Comparison of ENCODE assay signal across 8 cellular contexts in the genomic region with DNA sequence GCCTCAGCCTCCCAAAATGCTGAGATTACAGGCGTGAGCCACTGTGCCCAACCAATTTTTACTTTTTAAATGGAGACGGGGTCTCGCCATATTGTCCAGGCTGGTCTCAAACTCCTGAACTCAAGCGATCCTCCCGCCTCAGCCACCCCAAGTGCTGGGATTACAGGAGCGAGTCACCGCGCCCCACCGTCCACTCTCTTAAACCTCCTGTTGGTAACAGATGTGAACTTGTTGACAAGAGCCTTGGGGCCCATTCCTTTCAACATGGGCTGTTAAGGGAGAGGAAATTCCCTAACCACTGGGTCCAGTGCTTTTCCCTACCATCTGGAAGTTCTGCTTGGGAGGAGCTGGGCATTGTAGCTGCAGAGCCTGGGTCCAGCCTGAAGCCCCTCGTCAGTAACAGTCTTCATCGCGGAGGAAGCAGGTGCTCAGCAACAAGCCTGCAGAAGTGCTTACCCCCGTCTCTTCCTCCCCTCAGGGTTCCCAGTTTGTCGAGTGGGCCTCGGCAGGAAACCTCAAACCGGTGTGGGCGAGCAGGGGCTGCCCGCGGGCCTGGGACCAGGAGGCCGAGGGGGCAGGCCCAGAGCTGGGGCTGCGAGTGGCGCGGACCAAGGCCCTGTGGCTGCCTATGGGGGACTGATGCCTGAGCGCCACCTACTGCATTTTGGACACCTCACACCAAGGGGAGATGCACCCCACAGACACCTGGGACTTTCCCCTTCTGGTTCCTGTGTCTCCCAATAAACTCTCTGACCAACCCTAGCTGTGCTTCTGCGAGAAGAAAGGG. TPM values are rescaled to one million over a fixed set of nuclear protein-coding genes. Genes with fewer than 3 reads are reported as not detected.
A peak's percentile ranks its signal among the peaks of the same experiment; 100 is the strongest.
DNase-seq lines count a peak whose midpoint lies in the region; ATAC-seq and TF ChIP-seq lines count a peak whose summit lies in the region.

No MANE protein-coding gene starts in this region.

- H3K4me1 Mint-ChIP-seq in activated CD4-positive, alpha-beta T cell treated with anti-CD3 and anti-CD28 coated beads for 36 hours, result peaks cover 49% of the 10 kb centered on the region
- no peaks in the 10 kb centered on the region for H3K4me1 Mint-ChIP-seq in endodermal cell
- peaks cover 33 to 55% of the 10 kb centered on the region in 2 donors for H3K4me1 Mint-ChIP-seq in stimulated activated naive B cell treated with anti-CD40 and anti-IgM and Interleukin-4, amounts not matched to agents 10 μg/mL and 1 μg/mL and 100 μg/mL, for 72 hours

- WGBS in endodermal cell (ENCODE audit: insufficient coverage in 1 of 2, insufficient read length in 1 of 2), 2 experiments, result 95 to 96% methylated on average over 15 to 25 of the region's 25 CpGs

- peaks cover 6% of the 10 kb centered on the region for H3K27me3 ChIP-seq in endodermal cell (ENCODE audit: control insufficient read depth, insufficient read depth, low read length, poor library complexity, severe bottlenecking)

- ATAC-seq in GM18519 (IDR thresholded peaks at IDR 0.05; ENCODE audit: low FRiP score, unreplicated experiment) (peak; percentile 36), HG02885 (IDR thresholded peaks at IDR 0.05; ENCODE audit: poor library complexity, unreplicated experiment) (peak; percentile 58)
- ATAC-seq in activated CD4-positive, alpha-beta T cell treated with anti-CD3 and anti-CD28 coated beads for 36 hours, result peak; percentile 66
- peak; percentile 79 to 84 for ATAC-seq in stimulated activated naive B cell treated with anti-CD40 and anti-IgM and Interleukin-4, amounts not matched to agents 10 μg/mL and 1 μg/mL and 100 μg/mL, for 72 hours (replicated peaks)

- peak overlapping the region; percentile 64 for H3K4me3 Mint-ChIP-seq in activated CD4-positive, alpha-beta T cell treated with anti-CD3 and anti-CD28 coated beads for 36 hours
- H3K4me3 Mint-ChIP-seq in endodermal cell, result no peak overlapping the region
- peak overlapping the region; percentile 56 to 60 for H3K4me3 Mint-ChIP-seq in stimulated activated naive B cell treated with anti-CD40 and anti-IgM and Interleukin-4, amounts not matched to agents 10 μg/mL and 1 μg/mL and 100 μg/mL, for 72 hours

- POLR2A ChIA-PET in activated CD4-positive, alpha-beta T cell treated with anti-CD3 and anti-CD28 coated beads for 36 hours (lab: Charles Lee), result interaction anchor here (0.5 to 1.9 kb wide), 4 partner anchors 17 to 566 kb away, joined by 3 to 18 read pairs (median 4); a partner anchor contains a TSS
- POLR2A ChIA-PET in HEK293T (lab: Yijun Ruan, JAX), result interaction anchor here (1.7 to 4.5 kb wide), 3 partner anchors 16 to 18 kb away, joined by 3 to 25 read pairs (median 6); a partner anchor contains a TSS

- H3K9me3 Mint-ChIP-seq in activated CD4-positive, alpha-beta T cell treated with anti-CD3 and anti-CD28 coated beads for 36 hours (ENCODE audit: low read depth), result no peaks in the 10 kb centered on the region
- H3K9me3 Mint-ChIP-seq in endodermal cell, result no peaks in the 10 kb centered on the region
- no peaks in the 10 kb centered on the region for H3K9me3 Mint-ChIP-seq in stimulated activated naive B cell treated with anti-CD40 and anti-IgM and Interleukin-4, amounts not matched to agents 10 μg/mL and 1 μg/mL and 100 μg/mL, for 72 hours

- no peak overlapping the region for H3K9ac ChIP-seq in endodermal cell (ENCODE audit: extremely low read depth, low read length, poor library complexity, severe bottlenecking)

- H3K4me3 ChIP-seq in endodermal cell (ENCODE audit: low read length), result no peak overlapping the region

- H3K27ac Mint-ChIP-seq in activated CD4-positive, alpha-beta T cell treated with anti-CD3 and anti-CD28 coated beads for 36 hours, result peak overlapping the region; percentile 80
- H3K27ac Mint-ChIP-seq in endodermal cell, result no peak overlapping the region
- peak overlapping the region; percentile 95 for H3K27ac Mint-ChIP-seq in stimulated activated naive B cell treated with anti-CD40 and anti-IgM and Interleukin-4, amounts not matched to agents 10 μg/mL and 1 μg/mL and 100 μg/mL, for 72 hours

- H3K9me3 ChIP-seq in endodermal cell (ENCODE audit: control insufficient read depth, low read length), result no peaks in the 10 kb centered on the region

- peak; percentile 34 for TF ChIP-seq CTCF in endodermal cell (conservative IDR thresholded peaks at IDR 0.05)

- intact Hi-C loops in activated CD4-positive, alpha-beta T cell treated with anti-CD3 and anti-CD28 coated beads for 36 hours (cut with DNase I, micrococcal nuclease), result loop anchor here (1.0 kb wide), 5 partner anchors 17 to 244 kb away; a partner anchor contains a TSS

- H3K36me3 Mint-ChIP-seq in activated CD4-positive, alpha-beta T cell treated with anti-CD3 and anti-CD28 coated beads for 36 hours (ENCODE audit: low read depth), result peaks cover 5% of the 10 kb centered on the region
- peaks cover 21% of the 10 kb centered on the region for H3K36me3 Mint-ChIP-seq in endodermal cell (ENCODE audit: low read depth)
- H3K36me3 Mint-ChIP-seq in stimulated activated naive B cell treated with anti-CD40 and anti-IgM and Interleukin-4, amounts not matched to agents 10 μg/mL and 1 μg/mL and 100 μg/mL, for 72 hours, result peaks cover 25 to 28% of the 10 kb centered on the region in 2 donors

- H3K27ac ChIP-seq in endodermal cell (ENCODE audit: low read depth, low read length), result no peak overlapping the region

- peaks cover 30% of the 10 kb centered on the region for H3K36me3 ChIP-seq in endodermal cell (ENCODE audit: control insufficient read depth, insufficient read depth, low read length)

- H3K27me3 Mint-ChIP-seq in activated CD4-positive, alpha-beta T cell treated with anti-CD3 and anti-CD28 coated beads for 36 hours, result no peaks in the 10 kb centered on the region
- H3K27me3 Mint-ChIP-seq in endodermal cell (ENCODE audit: insufficient read depth), result peaks cover 6% of the 10 kb centered on the region
- no peaks in the 10 kb centered on the region for H3K27me3 Mint-ChIP-seq in stimulated activated naive B cell treated with anti-CD40 and anti-IgM and Interleukin-4, amounts not matched to agents 10 μg/mL and 1 μg/mL and 100 μg/mL, for 72 hours

- CTCF ChIA-PET in activated CD4-positive, alpha-beta T cell treated with anti-CD3 and anti-CD28 coated beads for 36 hours (lab: Charles Lee), result interaction anchor here (0.6 to 3.5 kb wide), 15 partner anchors 11 to 244 kb away, joined by 3 to 23 read pairs (median 4); a partner anchor contains a TSS
- CTCF ChIA-PET in HEK293T (lab: Yijun Ruan, JAX), result no interaction called here

- no peaks in the 10 kb centered on the region for H3K4me1 ChIP-seq in endodermal cell (ENCODE audit: control insufficient read depth, insufficient read depth, low read length)

- DNase-seq in activated CD4-positive, alpha-beta T cell treated with anti-CD3 and anti-CD28 coated beads for 36 hours, result peak; percentile 90
- DNase-seq in endodermal cell (no peak), COLO668 (lab: John Stamatoyannopoulos, UW; ENCODE audit: unreplicated experiment) (no peak), DMS114 treated with DMSO at 0.1 percent for 48 hours (lab: John Stamatoyannopoulos, UW; ENCODE audit: unreplicated experiment) (no peak), HEK293T (ENCODE audit: extremely low spot score) (no peak)
- DNase-seq in stimulated activated naive B cell treated with anti-CD40 and anti-IgM and Interleukin-4, amounts not matched to agents 10 μg/mL and 1 μg/mL and 100 μg/mL, for 72 hours, result peak; percentile 91

TF ChIP-seq in HEK293T, 16 proteins besides CTCF, POLR2A, EP300 and RAD21:
- TF ChIP-seq ARNT (IDR thresholded peaks at IDR 0.05) (no peak), CTBP1 (IDR thresholded peaks at IDR 0.05; ENCODE audit: borderline replicate concordance) (no peak), HDGF (IDR thresholded peaks at IDR 0.05; ENCODE audit: borderline replicate concordance) (no peak), ZNF384 (IDR thresholded peaks at IDR 0.05) (no peak), BHLHE40 (IDR thresholded peaks at IDR 0.05; ENCODE audit: borderline replicate concordance) (no peak), ELF4 (IDR thresholded peaks at IDR 0.05) (no peak), NFRKB (IDR thresholded peaks at IDR 0.05) (no peak), SUZ12 (IDR thresholded peaks at IDR 0.05) (no peak), TARDBP (IDR thresholded peaks at IDR 0.05) (no peak), L3MBTL2 (conservative IDR thresholded peaks at IDR 0.05) (no peak)

RNA-seq across cellular contexts. Expression of a gene that starts 4.0 kb away (rescaled TPM):
- 10 to 100 TPM; 38.6 to 43.2 TPM for total RNA-seq in activated CD4-positive, alpha-beta T cell treated with anti-CD3 and anti-CD28 coated beads for 36 hours
- total RNA-seq in endodermal cell, result 1 to 10 TPM in 1 of 2 donors, under 1 TPM in 1; 0.75 to 2.3 TPM
- 2.0 TPM for polyA plus RNA-seq in endodermal cell (2013, experiment 1 of 2)
- 0.75 TPM for polyA plus RNA-seq in endodermal cell (2013, experiment 2 of 2)

RNA-seq across cellular contexts. Expression of a gene that starts 17.0 kb away (rescaled TPM):
- total RNA-seq in activated CD4-positive, alpha-beta T cell treated with anti-CD3 and anti-CD28 coated beads for 36 hours, result 10 to 100 TPM; 26.8 to 33.3 TPM
- total RNA-seq in endodermal cell, result 10 to 100 TPM; 52.8 to 57.1 TPM
- polyA plus RNA-seq in endodermal cell (2013, experiment 1 of 2), result 27.4 TPM
- 32.6 TPM for polyA plus RNA-seq in endodermal cell (2013, experiment 2 of 2)

RNA-seq across cellular contexts. Expression of a gene that starts 17.4 kb away (rescaled TPM):
- 1,000 to 10,000 TPM; 3,861 to 3,967 TPM for total RNA-seq in activated CD4-positive, alpha-beta T cell treated with anti-CD3 and anti-CD28 coated beads for 36 hours
- total RNA-seq in endodermal cell, result 1,000 to 10,000 TPM; 2,434 to 3,023 TPM
- 2,455 TPM for polyA plus RNA-seq in endodermal cell (2013, experiment 1 of 2)
- polyA plus RNA-seq in endodermal cell (2013, experiment 2 of 2), result 2,303 TPM

RNA-seq across cellular contexts. Expression of a gene that starts 18.4 kb away (rescaled TPM):
- 100 to 1,000 TPM; 117 to 138 TPM for total RNA-seq in activated CD4-positive, alpha-beta T cell treated with anti-CD3 and anti-CD28 coated beads for 36 hours
- total RNA-seq in endodermal cell, result 100 to 1,000 TPM; 128 to 133 TPM
- 100 TPM for polyA plus RNA-seq in endodermal cell (2013, experiment 1 of 2)
- polyA plus RNA-seq in endodermal cell (2013, experiment 2 of 2), result 90.8 TPM

RNA-seq across cellular contexts. Expression of a gene that starts 26.2 kb away (rescaled TPM):
- 1,000 to 10,000 TPM; 2,778 to 3,370 TPM for total RNA-seq in activated CD4-positive, alpha-beta T cell treated with anti-CD3 and anti-CD28 coated beads for 36 hours
- total RNA-seq in endodermal cell, result 1,000 to 10,000 TPM; 1,814 to 2,035 TPM
- polyA plus RNA-seq in endodermal cell (2013, experiment 1 of 2), result 2,952 TPM
- polyA plus RNA-seq in endodermal cell (2013, experiment 2 of 2), result 2,847 TPM

Comparison
In these comparisons a context has a peak if more than half of its experiments do, and no peak if none do; other contexts are left out.
1. DNase-seq: peak in activated CD4-positive, alpha-beta T cell treated with anti-CD3 and anti-CD28 coated beads for 36 hours (single experiment) and stimulated activated naive B cell treated with anti-CD40 and anti-IgM and Interleukin-4, amounts not matched to agents 10 μg/mL and 1 μg/mL and 100 μg/mL, for 72 hours (single experiment); none in endodermal cell (single experiment), COLO668 (single experiment), DMS114 treated with DMSO at 0.1 percent for 48 hours (single experiment) and HEK293T (single experiment).
2. RNA of a gene that starts 4.0 kb away (total RNA-seq): 38.6 to 43.2 TPM in activated CD4-positive, alpha-beta T cell treated with anti-CD3 and anti-CD28 coated beads for 36 hours; 0.75 to 2.3 TPM in endodermal cell; every median in the first group is over 10 times any median in the second.
3. Peak in every context shown above with its lines, with median percentiles within 50 percentile points of each other: ATAC-seq.